Comparison of ENCODE assay signal across 9 cellular contexts in the genomic region with DNA sequence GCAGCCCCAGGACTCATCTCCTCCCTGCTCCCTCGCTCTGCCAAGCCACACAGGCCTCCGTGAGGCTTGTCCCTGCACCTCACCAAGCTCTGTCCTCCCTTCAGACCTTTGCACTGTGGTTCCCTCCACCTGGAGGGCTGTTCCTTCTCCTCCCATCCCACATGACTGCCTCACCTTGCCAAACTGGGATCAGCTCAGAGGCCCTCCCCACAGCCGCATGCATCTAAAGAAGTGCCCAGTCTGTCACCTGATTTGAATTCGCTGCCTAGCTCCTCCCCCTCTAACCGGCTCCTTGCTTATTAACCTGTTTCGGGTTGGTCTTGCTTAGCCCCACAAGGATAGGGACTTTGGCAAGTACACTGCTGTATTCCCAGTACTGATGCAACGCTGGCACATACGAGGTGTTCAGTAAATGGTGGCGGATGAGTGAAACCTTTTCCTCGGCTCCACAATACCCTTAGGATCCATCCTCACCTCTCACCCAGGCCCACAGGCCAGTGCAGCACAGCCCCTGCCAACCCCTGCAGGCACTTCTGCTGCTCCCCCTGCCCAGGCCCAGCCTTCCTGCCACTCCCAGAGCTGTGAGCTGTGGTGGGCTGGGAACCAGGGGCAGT. TPM values are rescaled to one million over a fixed set of nuclear protein-coding genes. Genes with fewer than 3 reads are reported as not detected.
DNase-seq lines count a peak whose midpoint lies in the region; ATAC-seq and TF ChIP-seq lines count a peak whose summit lies in the region.
"Had no signal": no experiment of that assay in that cellular context is flagged by ENCODE, and none has a peak within 500 bp of the region (broad histone marks: within the 10 kb centered on the region; RNA-seq: fewer than 3 reads in every experiment).

No MANE protein-coding gene starts in this region.

- no peak overlapping the region for H4K8ac ChIP-seq in mesenchymal stem cell (ENCODE audit: low read length)

- no peaks in the 10 kb centered on the region for H3K27me3 Mint-ChIP-seq in activated naive CD4-positive, alpha-beta T cell treated with anti-CD3 and anti-CD28 coated beads for 36 hours (ENCODE audit: low read depth)
- H3K27me3 Mint-ChIP-seq in activated CD8-positive, alpha-beta memory T cell treated with anti-CD3 and anti-CD28 coated beads, Interleukin-2, amount 10 ng/mL, durations not matched to agents 7 days and 5 days, result no peaks in the 10 kb centered on the region

- CTCF ChIA-PET in activated naive CD4-positive, alpha-beta T cell treated with anti-CD3 and anti-CD28 coated beads for 36 hours (lab: Charles Lee), result interaction anchor here (0.6 to 1.3 kb wide), 2 partner anchors 25 to 1758 kb away, joined by 4 to 5 read pairs; no protein-coding TSS in a partner anchor
- CTCF ChIA-PET in activated CD8-positive, alpha-beta memory T cell treated with anti-CD3 and anti-CD28 coated beads, Interleukin-2, amount 10 ng/mL, durations not matched to agents 7 days and 5 days (lab: Charles Lee), result interaction anchor here (2.7 kb wide), 1 partner anchor 25 kb away, joined by 9 read pairs; no protein-coding TSS in a partner anchor

- H3K79me1 ChIP-seq in mesenchymal stem cell (replicated peaks; ENCODE audit: low read length, poor library complexity, severe bottlenecking), result peaks cover 9% of the 10 kb centered on the region

- peak overlapping the region; percentile 88 for H3K9ac ChIP-seq in mesenchymal stem cell (ENCODE audit: low read length)

- H3K4me1 ChIP-seq in mesenchymal stem cell (ENCODE audit: control insufficient read depth, insufficient read depth, low read depth, low read length), result peaks cover 50% of the 10 kb centered on the region
- peaks cover 37 to 66% (median 54%) of the 10 kb centered on the region in 4 donors for H3K4me1 ChIP-seq in transverse colon

- no peak overlapping the region for H2AFZ ChIP-seq in mesenchymal stem cell (ENCODE audit: low read depth, low read length)

- peaks cover 7 to 26% of the 10 kb centered on the region in 2 experiments for H3K36me3 ChIP-seq in mesenchymal stem cell (ENCODE audit: control insufficient read depth in 1 of 2, insufficient read depth in 2 of 2, low read depth in 1 of 2, low read length in 2 of 2)
- H3K36me3 ChIP-seq in transverse colon, result no peaks in the 10 kb centered on the region

- H2BK12ac ChIP-seq in mesenchymal stem cell (ENCODE audit: low read length in 2 of 2), result no peak overlapping the region

- intact Hi-C loops in activated naive CD4-positive, alpha-beta T cell treated with anti-CD3 and anti-CD28 coated beads for 36 hours (cut with micrococcal nuclease), result loop anchor here (5.0 kb wide), 1 partner anchor 53 kb away; the partner anchor contains the start of gene CCNP
- intact Hi-C loops in transverse colon (cut with DNase I; ENCODE audit: low total_unique reads), result no loop called here

- peaks cover 4% of the 10 kb centered on the region for H3K36me3 Mint-ChIP-seq in activated naive CD4-positive, alpha-beta T cell treated with anti-CD3 and anti-CD28 coated beads for 36 hours (ENCODE audit: low read depth)
- no peaks in the 10 kb centered on the region for H3K36me3 Mint-ChIP-seq in activated CD8-positive, alpha-beta memory T cell treated with anti-CD3 and anti-CD28 coated beads, Interleukin-2, amount 10 ng/mL, durations not matched to agents 7 days and 5 days

- H3K4me1 Mint-ChIP-seq in activated naive CD4-positive, alpha-beta T cell treated with anti-CD3 and anti-CD28 coated beads for 36 hours (ENCODE audit: low read depth), result peaks cover 76% of the 10 kb centered on the region
- H3K4me1 Mint-ChIP-seq in activated CD8-positive, alpha-beta memory T cell treated with anti-CD3 and anti-CD28 coated beads, Interleukin-2, amount 10 ng/mL, durations not matched to agents 7 days and 5 days, result peaks cover 54% of the 10 kb centered on the region

- H3K27ac Mint-ChIP-seq in activated naive CD4-positive, alpha-beta T cell treated with anti-CD3 and anti-CD28 coated beads for 36 hours, result peak overlapping the region; percentile 31
- no peak overlapping the region for H3K27ac Mint-ChIP-seq in activated CD8-positive, alpha-beta memory T cell treated with anti-CD3 and anti-CD28 coated beads, Interleukin-2, amount 10 ng/mL, durations not matched to agents 7 days and 5 days

- H4K91ac ChIP-seq in mesenchymal stem cell (ENCODE audit: low read length), result no peak overlapping the region

- no peak for TF ChIP-seq EP300 in transverse colon (IDR thresholded peaks at IDR 0.05; ENCODE audit: low read depth)

- H3K4me3 ChIP-seq in mesenchymal stem cell (ENCODE audit: insufficient read depth in 1 of 2, low read depth in 1 of 2, low read length in 2 of 2) (peak overlapping the region in 1 of 2 experiments; percentile 86), transverse colon (peak overlapping the region in 1 of 4 donors; percentile 6)

- no peak overlapping the region for H3K4me2 ChIP-seq in mesenchymal stem cell (ENCODE audit: low read length, poor library complexity, severe bottlenecking)

- H3K4me3 Mint-ChIP-seq in activated naive CD4-positive, alpha-beta T cell treated with anti-CD3 and anti-CD28 coated beads for 36 hours, result no peak overlapping the region
- H3K4me3 Mint-ChIP-seq in activated CD8-positive, alpha-beta memory T cell treated with anti-CD3 and anti-CD28 coated beads, Interleukin-2, amount 10 ng/mL, durations not matched to agents 7 days and 5 days, result no peak overlapping the region

- H3K23ac ChIP-seq in mesenchymal stem cell (ENCODE audit: low read length in 2 of 2), result no peak overlapping the region

- H2AK5ac ChIP-seq in mesenchymal stem cell (ENCODE audit: low read length, severe bottlenecking), result peak overlapping the region; percentile 12

- H3K9me3 ChIP-seq in mesenchymal stem cell (ENCODE audit: control insufficient read depth, low read length), result no peaks in the 10 kb centered on the region
- no peaks in the 10 kb centered on the region for H3K9me3 ChIP-seq in transverse colon

- no peak overlapping the region for H3K18ac ChIP-seq in mesenchymal stem cell (ENCODE audit: low read depth in 1 of 2, low read length in 2 of 2)

- H3K14ac ChIP-seq in mesenchymal stem cell (ENCODE audit: low read length in 2 of 2), result no peak overlapping the region

- H3K27me3 ChIP-seq in mesenchymal stem cell (ENCODE audit: control insufficient read depth in 1 of 2, insufficient read depth in 1 of 2, low read length in 2 of 2), result no peaks in the 10 kb centered on the region
- H3K27me3 ChIP-seq in transverse colon, result no peaks in the 10 kb centered on the region

- ATAC-seq in GM21447 (IDR thresholded peaks at IDR 0.05; ENCODE audit: unreplicated experiment), result no peak
- no peak for ATAC-seq in activated CD8-positive, alpha-beta memory T cell treated with anti-CD3 and anti-CD28 coated beads, Interleukin-2, amount 10 ng/mL, durations not matched to agents 7 days and 5 days
- no peak for ATAC-seq in GM19023 (IDR thresholded peaks at IDR 0.05; ENCODE audit: unreplicated experiment)
- ATAC-seq: activated CD4-positive, CD25-positive, alpha-beta regulatory T cell treated with anti-CD3 and anti-CD28 coated beads, Interleukin-2, amount 50 U/mL, for 24 hours had no signal

- H3K27ac ChIP-seq in mesenchymal stem cell (ENCODE audit: low read length, poor library complexity, severe bottlenecking) (no peak overlapping the region), transverse colon (peak overlapping the region; percentile 63 to 83 (median 82))

- H2BK120ac ChIP-seq in mesenchymal stem cell (ENCODE audit: low read depth, low read length), result no peak overlapping the region

- no peak for DNase-seq in activated naive CD4-positive, alpha-beta T cell treated with anti-CD3 and anti-CD28 coated beads for 36 hours
- DNase-seq in activated naive CD4-positive, alpha-beta T cell treated with Interleukin-2 at 50 U/mL for 16 hours, result no peak
- peak; percentile 93 for DNase-seq in cerebellum (ENCODE audit: low spot score)
- no peak for DNase-seq in mesenchymal stem cell
- DNase-seq in transverse colon, result peak; percentile 88
- DNase-seq in activated CD8-positive, alpha-beta memory T cell treated with anti-CD3 and anti-CD28 coated beads, Interleukin-2, amount 10 ng/mL, durations not matched to agents 7 days and 5 days, result no peak

- no peak for TF ChIP-seq CTCF in transverse colon (IDR thresholded peaks at IDR 0.05)

- WGBS in mesenchymal stem cell, result 92% methylated on average over 10 of the region's 10 CpGs
- WGBS in transverse colon (ENCODE audit: low coverage in 1 of 2), 2 donors, result 51% methylated on average over 10 of the region's 10 CpGs; no CpG with 5 or more reads in 1 of the 2 donors

- H2BK5ac ChIP-seq in mesenchymal stem cell (ENCODE audit: low read depth, low read length, poor library complexity, severe bottlenecking), result no peak overlapping the region

- no peak overlapping the region for H2BK15ac ChIP-seq in mesenchymal stem cell (ENCODE audit: low read depth, poor library complexity, severe bottlenecking)

- TF ChIP-seq POLR2A in transverse colon (IDR thresholded peaks at IDR 0.05), result peak; percentile 70

- H3K9me3 Mint-ChIP-seq in activated naive CD4-positive, alpha-beta T cell treated with anti-CD3 and anti-CD28 coated beads for 36 hours, result no peaks in the 10 kb centered on the region
- H3K9me3 Mint-ChIP-seq in activated CD8-positive, alpha-beta memory T cell treated with anti-CD3 and anti-CD28 coated beads, Interleukin-2, amount 10 ng/mL, durations not matched to agents 7 days and 5 days (ENCODE audit: low read depth), result no peaks in the 10 kb centered on the region

- in situ Hi-C loops in transverse colon (cut with MboI; ENCODE audit: low pct_ligation_motif_present in 1 of 4, low pct_unique_long_range_greater_than_20kb in 1 of 4, low sequenced_read_pairs in 3 of 4), result loop anchor here in 2 of 4 donors (10.0 to 25.0 kb wide), 2 partner anchors 132 to 144 kb away; partner anchors contain the start of genes PRX (in 1 of the 2) and SERTAD1 (in 1 of the 2)

- H3K4ac ChIP-seq in mesenchymal stem cell (ENCODE audit: low read depth in 1 of 2, low read length in 2 of 2), result no peak overlapping the region

RNA-seq across cellular contexts. Expression of gene AKT2, which starts 4.4 kb away (rescaled TPM):
- total RNA-seq in activated naive CD4-positive, alpha-beta T cell treated with anti-CD3 and anti-CD28 coated beads for 36 hours, result 100 to 1,000 TPM; 152 to 159 TPM
- total RNA-seq in cerebellum, result 90.2 TPM
- 112 TPM for polyA plus RNA-seq in mesenchymal stem cell (2013, experiment 1 of 2)
- 106 TPM for polyA plus RNA-seq in mesenchymal stem cell (2013, experiment 2 of 2)
- 100 to 1,000 TPM in 2 of 4 donors, 10 to 100 TPM in 2; 63.2 to 266 (median 138) TPM for total RNA-seq in transverse colon
- total RNA-seq in activated CD8-positive, alpha-beta memory T cell treated with anti-CD3 and anti-CD28 coated beads, Interleukin-2, amount 10 ng/mL, durations not matched to agents 7 days and 5 days, result 100 to 1,000 TPM; 141 to 172 TPM

RNA-seq across cellular contexts. Expression of gene CCNP, which starts 54.2 kb away (rescaled TPM):
- total RNA-seq in activated naive CD4-positive, alpha-beta T cell treated with anti-CD3 and anti-CD28 coated beads for 36 hours, result not detected
- 0.18 TPM for total RNA-seq in cerebellum
- 0.12 TPM for polyA plus RNA-seq in mesenchymal stem cell (2013, experiment 1 of 2)
- 0.05 TPM for polyA plus RNA-seq in mesenchymal stem cell (2013, experiment 2 of 2)
- total RNA-seq in transverse colon, result under 1 TPM in 1 of 4 donors, not detected in 3; 1.00 TPM
- total RNA-seq in activated CD8-positive, alpha-beta memory T cell treated with anti-CD3 and anti-CD28 coated beads, Interleukin-2, amount 10 ng/mL, durations not matched to agents 7 days and 5 days, result under 1 TPM; 0.21 to 0.38 TPM

Comparison
In these comparisons a context has a peak if more than half of its experiments do, and no peak if none do; other contexts are left out.
1. DNase-seq: peak in cerebellum (single experiment) and transverse colon (single experiment); none in activated naive CD4-positive, alpha-beta T cell treated with anti-CD3 and anti-CD28 coated beads for 36 hours (single experiment), activated naive CD4-positive, alpha-beta T cell treated with Interleukin-2 at 50 U/mL for 16 hours (single experiment), mesenchymal stem cell (single experiment) and activated CD8-positive, alpha-beta memory T cell treated with anti-CD3 and anti-CD28 coated beads, Interleukin-2, amount 10 ng/mL, durations not matched to agents 7 days and 5 days (single experiment).